25 cellular contexts compared by ENCODE assay signal in the genomic region with DNA sequence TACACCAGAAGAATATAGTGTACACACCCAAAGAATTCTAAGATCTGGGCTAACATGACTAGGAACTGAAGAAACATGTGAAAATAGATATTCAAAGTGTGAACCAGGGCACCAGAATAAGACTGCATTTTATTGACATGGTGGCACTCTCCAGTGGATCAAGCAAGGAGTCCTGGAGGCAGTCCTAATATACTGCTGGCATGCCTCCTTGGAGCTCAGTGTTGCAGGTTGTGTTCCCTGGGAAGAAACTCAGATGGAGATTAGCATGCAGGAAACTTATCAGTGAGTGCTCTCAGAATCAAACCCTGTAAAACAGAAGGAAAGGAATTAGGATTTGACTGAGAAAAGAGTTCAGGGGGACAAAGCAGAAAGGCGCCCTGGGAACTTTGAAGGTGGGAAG.
DNase-seq lines count a peak whose midpoint lies in the region; ATAC-seq, FAIRE-seq and TF ChIP-seq lines count a peak whose summit lies in the region.
"Had no signal": no experiment of that assay in that cellular context is flagged by ENCODE, and none has a peak within 500 bp of the region (broad histone marks: within the 10 kb centered on the region; RNA-seq: fewer than 3 reads in every experiment).

No MANE protein-coding gene starts in this region.

- no peaks in the 10 kb centered on the region for H3K9me3 Mint-ChIP-seq in activated T-cell treated with anti-CD3 and anti-CD28 coated beads, Interleukin-2, amount 50 U/mL, for 72 hours
- H3K9me3 Mint-ChIP-seq in CD4-positive, alpha-beta T cell = no peaks in the 10 kb centered on the region
- no peaks in the 10 kb centered on the region for H3K9me3 Mint-ChIP-seq in neural progenitor cell
- H3K9me3 Mint-ChIP-seq: CD14-positive monocyte had no signal

- H3K79me2 ChIP-seq in K562 (ENCODE audit: control insufficient read depth, insufficient read depth, low read length) (no peaks in the 10 kb centered on the region), neural progenitor cell (ENCODE audit: low read depth) (no peaks in the 10 kb centered on the region)

- CTCF ChIA-PET in CD4-positive, alpha-beta T cell (lab: Charles Lee) = interaction anchor here (0.5 kb wide), 1 partner anchor 28 kb away, joined by 3 read pairs; no protein-coding TSS in a partner anchor
- CTCF ChIA-PET in K562 (lab: Yijun Ruan, JAX; ENCODE audit: low intra/inter-chr PET ratio) = no interaction called here

- H3K4me1 Mint-ChIP-seq in activated T-cell treated with anti-CD3 and anti-CD28 coated beads, Interleukin-2, amount 50 U/mL, for 72 hours (ENCODE audit: low read depth) = peaks cover 3% of the 10 kb centered on the region
- peaks cover 5% of the 10 kb centered on the region for H3K4me1 Mint-ChIP-seq in CD4-positive, alpha-beta T cell (ENCODE audit: low read depth)
- H3K4me1 Mint-ChIP-seq in neural progenitor cell = peaks cover 25% of the 10 kb centered on the region
- H3K4me1 Mint-ChIP-seq: CD14-positive monocyte had no signal

- H4K20me1 ChIP-seq in K562 (replicated peaks; ENCODE audit: control insufficient read depth, insufficient read depth, low read length) (no peaks in the 10 kb centered on the region), neural progenitor cell (ENCODE audit: low read depth) (no peaks in the 10 kb centered on the region)

- intact Hi-C loops in CD4-positive, alpha-beta T cell (cut with DNase I, micrococcal nuclease) = no loop called here
- intact Hi-C loops in K562 (cut with micrococcal nuclease) = no loop called here

- no peaks in the 10 kb centered on the region for H3K9me3 ChIP-seq in CD4-positive, alpha-beta T cell (ENCODE audit: control insufficient read depth, low read length)
- H3K9me3 ChIP-seq in K562 (replicated peaks; ENCODE audit: control insufficient read depth, insufficient read depth, low read depth, low read length) (no peaks in the 10 kb centered on the region), neural progenitor cell (ENCODE audit: low read depth) (no peaks in the 10 kb centered on the region)
- H3K9me3 ChIP-seq: BE2C, SJSA1 had no signal

- in situ Hi-C loops in K562 (cut with MboI) = no loop called here

- no peak overlapping the region for H3K4me3 Mint-ChIP-seq in activated T-cell treated with anti-CD3 and anti-CD28 coated beads, Interleukin-2, amount 50 U/mL, for 72 hours
- H3K4me3 Mint-ChIP-seq in CD4-positive, alpha-beta T cell = no peak overlapping the region
- H3K4me3 Mint-ChIP-seq in neural progenitor cell = no peak overlapping the region
- H3K4me3 Mint-ChIP-seq: CD14-positive monocyte had no signal

- H3K27me3 ChIP-seq in CD4-positive, alpha-beta T cell (ENCODE audit: control insufficient read depth, insufficient read depth, low read length) = no peaks in the 10 kb centered on the region
- H3K27me3 ChIP-seq in K562 (ENCODE audit: control insufficient read depth in 2 of 2, insufficient read depth in 2 of 2, low read length in 2 of 2) (peaks cover 0 to 6% of the 10 kb centered on the region in 2 experiments; a peak in 2 of 5 replicates), neural progenitor cell (no peaks in the 10 kb centered on the region)
- H3K27me3 ChIP-seq: BE2C, SJSA1 had no signal

- H3F3A ChIP-seq in neural progenitor cell (ENCODE audit: low read depth) = no peaks in the 10 kb centered on the region

- no peak for TF ChIP-seq CTCF in CD4-positive, alpha-beta T cell (IDR thresholded peaks at IDR 0.05)
- no peak for TF ChIP-seq CTCF in K562 (IDR thresholded peaks at IDR 0.05 in 2 of 3, conservative IDR thresholded peaks at IDR 0.05 in 1 of 3; ENCODE audit: insufficient read depth in 2 of 3, low read depth in 1 of 3, low read length in 3 of 3)
- no peak for TF ChIP-seq CTCF in neural progenitor cell (IDR thresholded peaks at IDR 0.05)

- no peak for ATAC-seq in activated T-cell treated with anti-CD3 and anti-CD28 coated beads, Interleukin-2, amount 50 U/mL, for 72 hours (replicated peaks in 1 of 2)
- ATAC-seq in CD4-positive, alpha-beta T cell (ENCODE audit: poor library complexity) = no peak
- ATAC-seq in K562 (peak; percentile 15; the same call in 1 of the 3 replicates), HG03521 (IDR thresholded peaks at IDR 0.05; ENCODE audit: unreplicated experiment) (no peak)
- ATAC-seq: Right ventricle myocardium inferior had no signal

- H3K9me1 ChIP-seq in K562 (ENCODE audit: control insufficient read depth, insufficient read depth, low read length) = no peaks in the 10 kb centered on the region

- no TSS peak for BruUV-seq in K562 (replicated peaks; lab: Mats Ljungman, UMichigan)

- H3K4me1 ChIP-seq in K562 (replicated peaks in 1 of 2; ENCODE audit: control insufficient read depth in 2 of 2, insufficient read depth in 2 of 2, low read length in 2 of 2) (no peaks in the 10 kb centered on the region), neural progenitor cell (no peaks in the 10 kb centered on the region)
- H3K4me1 ChIP-seq: BE2C, SJSA1 had no signal

- no peak for DNase-seq in activated T-cell treated with anti-CD3 and anti-CD28 coated beads, Interleukin-2, amount 50 U/mL, for 72 hours
- no peak for DNase-seq in activated T-cell treated with anti-CD3 and anti-CD28 coated beads, Interleukin-2, amount 50 U/mL, for 48 hours
- DNase-seq in CD4-positive, alpha-beta T cell = no peak
- DNase-seq in K562 (ENCODE audit: extremely low read depth in 1 of 4, low spot score in 3 of 4) (no peak), neural progenitor cell (ENCODE audit: low spot score) (no peak)
- DNase-seq in stimulated activated CD4-positive, alpha-beta T cell treated with anti-CD3 and anti-CD28 coated beads, Interleukin-12 subunit alpha, Interleukin-12 subunit beta, amount 100 ng/mL, for 4 hours = no peak
- DNase-seq: 8988T; ACHN; BE2C; KG1; MM.1S; NCI-H1694; NCI-H2029 treated with DMSO at 0.1 percent for 48 hours; NCI-H446 treated with DMSO at 0.1 percent for 48 hours; NCI-H526; NCI-H82; NK-92 treated with Interleukin-12 subunit alpha and Interleukin-12 subunit beta, amount 100 ng/mL, for 24 hours; PC-9 had no signal

- peaks cover 3 to 13% of the 10 kb centered on the region in 2 donors for H3K36me3 Mint-ChIP-seq in activated T-cell treated with anti-CD3 and anti-CD28 coated beads, Interleukin-2, amount 50 U/mL, for 72 hours (ENCODE audit: insufficient read depth in 2 of 2)
- H3K36me3 Mint-ChIP-seq in CD4-positive, alpha-beta T cell (ENCODE audit: low read depth) = peaks cover 26% of the 10 kb centered on the region
- no peaks in the 10 kb centered on the region for H3K36me3 Mint-ChIP-seq in neural progenitor cell

- POLR2A ChIA-PET in CD4-positive, alpha-beta T cell (lab: Charles Lee) = interaction anchor here (1.6 kb wide), 1 partner anchor 110 kb away, joined by 4 read pairs; no protein-coding TSS in a partner anchor
- POLR2A ChIA-PET in K562 (lab: Yijun Ruan, JAX) = interaction anchor here (0.7 kb wide), 1 partner anchor 1848 kb away, joined by 3 read pairs; no protein-coding TSS in a partner anchor

- 20% methylated on average over 1 of the region's 1 CpG for WGBS in K562 (ENCODE audit: insufficient coverage, low coverage, missing lambda C conversion rate)

- peak overlapping the region; percentile 45 for H3K27ac Mint-ChIP-seq in activated T-cell treated with anti-CD3 and anti-CD28 coated beads, Interleukin-2, amount 50 U/mL, for 72 hours
- peak overlapping the region; percentile 16 for H3K27ac Mint-ChIP-seq in CD4-positive, alpha-beta T cell
- peak overlapping the region; percentile 86 for H3K27ac Mint-ChIP-seq in neural progenitor cell

- H3K27ac ChIP-seq in CD4-positive, alpha-beta T cell (ENCODE audit: low read depth, low read length) = no peak overlapping the region
- no peak overlapping the region for H3K27ac ChIP-seq in K562 (ENCODE audit: extremely low read depth, low read depth, low read length)
- no peak overlapping the region for H3K27ac ChIP-seq in neural progenitor cell
- H3K27ac ChIP-seq: PC-9, SJSA1 had no signal

- H3K9ac ChIP-seq in K562 (ENCODE audit: insufficient read depth in 1 of 2, low read depth in 2 of 2, low read length in 2 of 2) (no peak overlapping the region), neural progenitor cell (no peak overlapping the region)

- no peak for TF ChIP-seq POLR2A in K562 (conservative IDR thresholded peaks at IDR 0.05)

- H3K36me3 ChIP-seq in K562 (ENCODE audit: control insufficient read depth, insufficient read depth, low read length) (no peaks in the 10 kb centered on the region; the same call in 2 of the 3 replicates), neural progenitor cell (no peaks in the 10 kb centered on the region)
- H3K36me3 ChIP-seq: BE2C, SJSA1 had no signal

- H2AFZ ChIP-seq in K562 (ENCODE audit: low read depth, low read length) (no peak overlapping the region), neural progenitor cell (replicated peaks) (no peak overlapping the region)
- H2AFZ ChIP-seq: PC-9 had no signal

- FAIRE-seq in K562 (lab: Jason Lieb, UNC) = no peak
- FAIRE-seq: G401.6, H54, HTR-8/SVneo had no signal

- H3K4me3 ChIP-seq in K562 = no peak overlapping the region
- no peak overlapping the region for H3K4me3 ChIP-seq in neural progenitor cell
- H3K4me3 ChIP-seq: PC-9, SJSA1 had no signal

- TF ChIP-seq RAD21 in K562 (CRISPR knock-in tag; conservative IDR thresholded peaks at IDR 0.05 in 1 of 2, IDR thresholded peaks at IDR 0.05 in 1 of 2) = no peak

- TF ChIP-seq EP300 in K562 (IDR thresholded peaks at IDR 0.05; ENCODE audit: low read length) = no peak

- H3K4me2 ChIP-seq in K562 (ENCODE audit: insufficient read depth, low read length) (no peak overlapping the region), neural progenitor cell (no peak overlapping the region)
- H3K4me2 ChIP-seq: PC-9 had no signal

- H3K27me3 Mint-ChIP-seq in activated T-cell treated with anti-CD3 and anti-CD28 coated beads, Interleukin-2, amount 50 U/mL, for 72 hours (ENCODE audit: low read depth) = no peaks in the 10 kb centered on the region
- no peaks in the 10 kb centered on the region for H3K27me3 Mint-ChIP-seq in CD4-positive, alpha-beta T cell
- peaks cover 2% of the 10 kb centered on the region for H3K27me3 Mint-ChIP-seq in neural progenitor cell (ENCODE audit: insufficient read depth, low read depth)

TF ChIP-seq in K562, 482 proteins besides CTCF, POLR2A, EP300 and RAD21:
- no peak for TF ChIP-seq KAT7 (CRISPR knock-in tag; IDR thresholded peaks at IDR 0.05; ENCODE audit: borderline replicate concordance)
- TF ChIP-seq, protein P1, sequence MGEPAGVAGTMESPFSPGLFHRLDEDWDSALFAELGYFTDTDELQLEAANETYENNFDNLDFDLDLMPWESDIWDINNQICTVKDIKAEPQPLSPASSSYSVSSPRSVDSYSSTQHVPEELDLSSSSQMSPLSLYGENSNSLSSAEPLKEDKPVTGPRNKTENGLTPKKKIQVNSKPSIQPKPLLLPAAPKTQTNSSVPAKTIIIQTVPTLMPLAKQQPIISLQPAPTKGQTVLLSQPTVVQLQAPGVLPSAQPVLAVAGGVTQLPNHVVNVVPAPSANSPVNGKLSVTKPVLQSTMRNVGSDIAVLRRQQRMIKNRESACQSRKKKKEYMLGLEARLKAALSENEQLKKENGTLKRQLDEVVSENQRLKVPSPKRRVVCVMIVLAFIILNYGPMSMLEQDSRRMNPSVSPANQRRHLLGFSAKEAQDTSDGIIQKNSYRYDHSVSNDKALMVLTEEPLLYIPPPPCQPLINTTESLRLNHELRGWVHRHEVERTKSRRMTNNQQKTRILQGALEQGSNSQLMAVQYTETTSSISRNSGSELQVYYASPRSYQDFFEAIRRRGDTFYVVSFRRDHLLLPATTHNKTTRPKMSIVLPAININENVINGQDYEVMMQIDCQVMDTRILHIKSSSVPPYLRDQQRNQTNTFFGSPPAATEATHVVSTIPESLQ (CRISPR knock-in tag; IDR thresholded peaks at IDR 0.05) = no peak

Comparison
In these comparisons a context has a peak if more than half of its experiments do, and no peak if none do; other contexts are left out.
1. H3K27ac Mint-ChIP-seq: peak in every context shown above with its lines; median percentile 86 in neural progenitor cell; 45 in activated T-cell treated with anti-CD3 and anti-CD28 coated beads, Interleukin-2, amount 50 U/mL, for 72 hours; 16 in CD4-positive, alpha-beta T cell.